24 cellular contexts compared by ENCODE assay signal in genomic region chr9:105021917-105022316, GRCh38.
"Had no signal": no experiment of that assay in that cellular context is flagged by ENCODE, and none has a peak within 500 bp of the region (broad histone marks: within the 10 kb centered on the region; RNA-seq: fewer than 3 reads in every experiment).

No MANE protein-coding gene starts in this region.

- H3K27me3 ChIP-seq: colonic mucosa, esophagus squamous epithelium, gastrocnemius medialis, heart right ventricle, left lung had no signal

- FAIRE-seq: endometrium, islet of Langerhans, keratinocyte had no signal

- H3K36me3 ChIP-seq: colonic mucosa, esophagus squamous epithelium, gastrocnemius medialis, heart right ventricle, left lung, lower lobe of right lung had no signal

- H3K4me3 ChIP-seq: colonic mucosa, esophagus squamous epithelium, gastrocnemius medialis, heart right ventricle, left lung, lower lobe of right lung, mucosa of descending colon had no signal

- DNase-seq: colonic mucosa; cortex of kidney; effector CD8-positive, alpha-beta T cell; effector memory CD8-positive, alpha-beta T cell; endodermal cell; erythroblast; esophagus squamous epithelium; foreskin melanocyte; gastrocnemius medialis; glutamatergic neuron; head of caudate nucleus; heart right ventricle; hippocampal formation; left cardiac atrium; left lung; left ventricle myocardium superior; lower lobe of right lung; mesenchymal stem cell; mucosa of descending colon had no signal

- H3K27ac ChIP-seq: colonic mucosa, epithelial cell of prostate, esophagus squamous epithelium, gastrocnemius medialis, heart right ventricle, left lung, lower lobe of right lung had no signal

- H3K9me3 ChIP-seq: colonic mucosa, esophagus squamous epithelium, gastrocnemius medialis, heart right ventricle, left lung, lower lobe of right lung, mucosa of descending colon had no signal

- ATAC-seq: effector memory CD8-positive, alpha-beta T cell; esophagus mucosa; gastrocnemius medialis; heart right ventricle; left cardiac atrium; left lung; left ventricle myocardium superior; lower lobe of right lung; mucosa of descending colon had no signal

- H3K4me1 ChIP-seq: colonic mucosa, esophagus squamous epithelium, gastrocnemius medialis, left lung, lower lobe of right lung had no signal
